ENCODE assay signal across 1 cellular context in genomic region chr2:109612991-109613921, GRCh38.
A peak's percentile ranks its signal among the peaks of the same experiment; 100 is the strongest.
TF ChIP-seq lines count a peak whose summit lies in the region.

No MANE protein-coding gene starts in this region.

TF ChIP-seq in HepG2, 621 proteins besides CTCF, POLR2A, EP300 and RAD21 (continued from another document and continues in another):
- TF ChIP-seq ZNF142 (CRISPR knock-in tag; IDR thresholded peaks at IDR 0.05), result no peak
- TF ChIP-seq ZNF10 (CRISPR knock-in tag; IDR thresholded peaks at IDR 0.05; ENCODE audit: borderline replicate concordance, low read depth), result no peak
- TF ChIP-seq RNF219 (CRISPR knock-in tag; IDR thresholded peaks at IDR 0.05), result no peak
- 0 out of 2 replicates have a peak, but pooled peaks have one; percentile 7 for TF ChIP-seq ARHGAP35 (CRISPR knock-in tag; IDR thresholded peaks at IDR 0.05; ENCODE audit: borderline replicate concordance)
- TF ChIP-seq PATZ1 (CRISPR knock-in tag; IDR thresholded peaks at IDR 0.05), result no peak
- TF ChIP-seq ZNF567 (CRISPR knock-in tag; IDR thresholded peaks at IDR 0.05; ENCODE audit: borderline replicate concordance), result no peak
- TF ChIP-seq ZNF337 (CRISPR knock-in tag; IDR thresholded peaks at IDR 0.05; ENCODE audit: borderline replicate concordance, low read depth), result no peak; the same call in 1 of the 2 replicates
- no peak for TF ChIP-seq KIAA2018 (CRISPR knock-in tag; IDR thresholded peaks at IDR 0.05; ENCODE audit: borderline replicate concordance)
- no peak for TF ChIP-seq ZNF343 (CRISPR knock-in tag; IDR thresholded peaks at IDR 0.05)
- no peak for TF ChIP-seq SMAD3 (CRISPR knock-in tag; IDR thresholded peaks at IDR 0.05)
- 0 out of 2 replicates have a peak, but pooled peaks have one; percentile 24 for TF ChIP-seq ZNF44 (CRISPR knock-in tag; IDR thresholded peaks at IDR 0.05)
- no peak for TF ChIP-seq ZC3H4 (CRISPR knock-in tag; IDR thresholded peaks at IDR 0.05; ENCODE audit: borderline replicate concordance)
- TF ChIP-seq TRAFD1 (CRISPR knock-in tag; IDR thresholded peaks at IDR 0.05; ENCODE audit: borderline replicate concordance), result no peak
- no peak for TF ChIP-seq ZBTB25 (CRISPR knock-in tag; IDR thresholded peaks at IDR 0.05)
- TF ChIP-seq ZSCAN20 (CRISPR knock-in tag; IDR thresholded peaks at IDR 0.05; ENCODE audit: borderline replicate concordance), result no peak; the same call in 1 of the 2 replicates
- TF ChIP-seq ZSCAN30 (CRISPR knock-in tag; IDR thresholded peaks at IDR 0.05), result no peak
- TF ChIP-seq MZF1 (CRISPR knock-in tag; IDR thresholded peaks at IDR 0.05; ENCODE audit: borderline replicate concordance), result no peak
- no peak for TF ChIP-seq FOXP1 (IDR thresholded peaks at IDR 0.05)
- TF ChIP-seq FOXP1 (CRISPR knock-in tag; IDR thresholded peaks at IDR 0.05), result no peak
- TF ChIP-seq KDM5B (CRISPR knock-in tag; IDR thresholded peaks at IDR 0.05; ENCODE audit: borderline replicate concordance), result no peak
- TF ChIP-seq FOXK2 (IDR thresholded peaks at IDR 0.05), result no peak
- TF ChIP-seq PRDM15 (CRISPR knock-in tag; IDR thresholded peaks at IDR 0.05), result no peak
- TF ChIP-seq SRF (IDR thresholded peaks at IDR 0.05; ENCODE audit: low read depth, low read length), result no peak
- TF ChIP-seq ZNF839 (CRISPR knock-in tag; IDR thresholded peaks at IDR 0.05; ENCODE audit: borderline replicate concordance), result 0 out of 2 replicates have a peak, but pooled peaks have one; percentile 10
- no peak for TF ChIP-seq ZNF260 (CRISPR knock-in tag; IDR thresholded peaks at IDR 0.05; ENCODE audit: borderline replicate concordance, low read depth)
- TF ChIP-seq KAT7 (CRISPR knock-in tag; IDR thresholded peaks at IDR 0.05; ENCODE audit: borderline replicate concordance), result no peak
